In the genomic region with DNA sequence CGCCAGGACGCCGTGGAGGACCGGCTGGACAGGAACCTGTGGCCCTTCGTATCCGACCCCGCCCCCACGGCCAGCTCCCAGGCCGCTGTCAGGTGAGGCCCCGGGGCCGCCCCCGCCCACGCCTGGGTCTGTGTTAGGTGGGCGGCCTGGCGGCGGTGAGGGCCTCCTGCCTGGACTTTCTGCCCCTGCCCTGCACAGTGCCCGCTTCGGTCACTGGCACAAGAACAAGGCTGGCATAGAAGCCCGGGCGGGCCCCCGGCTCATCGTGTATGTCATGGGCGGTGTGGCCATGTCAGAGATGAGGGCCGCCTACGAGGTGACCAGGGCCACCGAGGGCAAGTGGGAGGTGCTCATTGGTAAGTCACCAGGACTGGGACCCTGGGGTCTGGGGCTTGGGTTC, we compare ENCODE assay signal across 33 cellular contexts. TPM values are rescaled to one million over a fixed set of nuclear protein-coding genes. Genes with fewer than 3 reads are reported as not detected.
"Had no signal": no experiment of that assay in that cellular context is flagged by ENCODE, and none has a peak within 500 bp of the region (broad histone marks: within the 10 kb centered on the region; RNA-seq: fewer than 3 reads in every experiment).

No MANE protein-coding gene starts in this region.

- DNase-seq: head of caudate nucleus; hippocampal formation; immature natural killer cell; kidney; lower lobe of right lung; mammary epithelial cell; mesenchymal stem cell; naive thymus-derived CD8-positive, alpha-beta T cell; occipital lobe; posterior cingulate gyrus; retina; stimulated activated CD4-positive, alpha-beta T cell treated with anti-CD3 and anti-CD28 coated beads, Interleukin-1b, Interleukin-23, amount 100 ng/mL, for 48 hours; stimulated activated CD4-positive, alpha-beta T cell treated with anti-CD3 and anti-CD28 coated beads, Interleukin-2, amount 100 ng/mL, for 48 hours; stimulated activated CD4-positive, alpha-beta T cell treated with anti-CD3 and anti-CD28 coated beads, Interleukin-4, amount 100 ng/mL, for 4 hours; stimulated activated CD8-positive, alpha-beta memory T cell treated with anti-CD3 and anti-CD28 coated beads, Interleukin-4, amount 100 ng/mL, for 48 hours; stimulated activated naive CD4-positive, alpha-beta T cell treated with Interleukin-2 at 50 U/mL for 16 hours; stimulated activated naive CD8-positive, alpha-beta T cell treated with anti-CD3 and anti-CD28 coated beads, Interleukin-15, amount 100 ng/mL, for 72 hours; substantia nigra had no signal

- H3K9me3 ChIP-seq: left lung, lower lobe of right lung, pancreas, prostate gland, right lobe of liver, tibial nerve, upper lobe of left lung, vagina had no signal

- H3K4me1 ChIP-seq: prostate gland had no signal

- H3K4me2 ChIP-seq: smooth muscle cell had no signal

- H3K36me3 ChIP-seq: pancreas, prostate gland, right lobe of liver, tibial nerve, vagina had no signal

- H3K27me3 ChIP-seq: pancreas, right lobe of liver, upper lobe of left lung, vagina had no signal

- H3K27ac ChIP-seq: lower lobe of right lung, pancreas, prostate gland, right lobe of liver, tibial nerve, vagina had no signal

- ATAC-seq: left lung; lower lobe of right lung; naive thymus-derived CD8-positive, alpha-beta T cell; pancreas; stimulated activated memory B cell treated with anti-CD40 and anti-IgM and Interleukin-4, amounts not matched to agents 10 μg/mL and 1 μg/mL and 100 μg/mL, for 72 hours; stimulated activated naive CD8-positive, alpha-beta T cell treated with anti-CD3 and anti-CD28 coated beads, Interleukin-15, amount 100 ng/mL, for 72 hours had no signal

- H3K4me3 ChIP-seq: lower lobe of right lung, pancreas, prostate gland, right lobe of liver, smooth muscle cell, tibial nerve, vagina had no signal

RNA-seq across cellular contexts. Expression of a gene that starts 13.6 kb away (rescaled TPM):
- total RNA-seq: liver, neural crest cell, occipital lobe, skeletal muscle tissue, smooth muscle cell, temporal lobe, tibial nerve, urinary bladder, vagina had no signal
- polyA plus RNA-seq: mammary epithelial cell had no signal

RNA-seq across cellular contexts. Expression of a gene that starts 21.7 kb away (rescaled TPM):
- total RNA-seq: mammary epithelial cell; mucosa of gallbladder; naive thymus-derived CD8-positive, alpha-beta T cell; neural crest cell; pancreas; prostate gland; smooth muscle cell; tibial nerve; vagina had no signal
- polyA plus RNA-seq: mammary epithelial cell, smooth muscle cell had no signal
